Comparison of ENCODE assay signal across 24 cellular contexts in the genomic region with DNA sequence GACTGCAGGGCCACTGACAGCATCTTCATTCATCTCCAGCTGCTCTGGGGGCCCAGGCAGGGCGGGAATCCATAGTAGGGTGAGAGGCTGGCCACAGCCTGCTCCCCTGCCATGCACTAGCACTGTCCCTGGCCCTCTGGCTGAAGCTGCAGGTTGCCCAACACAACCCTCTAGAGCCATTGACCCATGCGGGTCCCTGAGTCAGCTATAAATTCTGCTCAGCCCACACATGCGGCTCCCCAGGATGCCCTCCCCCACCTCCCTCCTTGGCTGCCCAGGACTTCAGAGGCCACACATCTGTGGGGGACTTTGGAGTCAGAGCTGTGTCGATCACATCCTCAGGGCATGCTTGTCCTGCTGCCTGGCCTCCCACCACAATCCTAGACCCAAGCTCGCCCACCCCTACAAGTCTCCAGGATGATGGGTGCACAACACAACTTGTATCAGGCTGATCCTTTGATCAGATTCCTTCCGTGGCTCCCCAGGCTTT.
DNase-seq lines count a peak whose midpoint lies in the region; ATAC-seq, FAIRE-seq and TF ChIP-seq lines count a peak whose summit lies in the region.
"Had no signal": no experiment of that assay in that cellular context is flagged by ENCODE, and none has a peak within 500 bp of the region (broad histone marks: within the 10 kb centered on the region; RNA-seq: fewer than 3 reads in every experiment).

No MANE protein-coding gene starts in this region.

- peak; percentile 65 for FAIRE-seq in urothelium cell line (lab: Jason Lieb, UNC)
- FAIRE-seq: A549, GM12891, K562 had no signal

- H3K36me3 Mint-ChIP-seq in Calu3 (ENCODE audit: insufficient read depth, unreplicated experiment) = peaks cover 5% of the 10 kb centered on the region
- H3K36me3 Mint-ChIP-seq: CD8-positive, alpha-beta T cell had no signal

- no peaks in the 10 kb centered on the region for H3K9me3 Mint-ChIP-seq in stimulated activated naive CD8-positive, alpha-beta T cell treated with anti-CD3 and anti-CD28 coated beads, Interleukin-15, amount 100 ng/mL, for 72 hours
- no peaks in the 10 kb centered on the region for H3K9me3 Mint-ChIP-seq in Calu3 (ENCODE audit: low read depth, unreplicated experiment)
- H3K9me3 Mint-ChIP-seq: CD8-positive, alpha-beta T cell had no signal

- H2AK5ac ChIP-seq in trophoblast cell (ENCODE audit: low read length) = no peak overlapping the region

- no peak overlapping the region for H3K23ac ChIP-seq in trophoblast cell (ENCODE audit: low read length)

- no peaks in the 10 kb centered on the region for H3K36me3 ChIP-seq in trophoblast cell (ENCODE audit: control insufficient read depth in 1 of 2, insufficient read depth in 2 of 2, low read length in 2 of 2)
- H3K36me3 ChIP-seq: BE2C, HAP-1 had no signal

- CTCF ChIA-PET in Calu3 (lab: Charles Lee) = no interaction called here

- no peak overlapping the region for H2BK5ac ChIP-seq in trophoblast cell (ENCODE audit: low read depth, low read length, poor library complexity)

- H3K4ac ChIP-seq in trophoblast cell (ENCODE audit: low read depth, low read length) = no peak overlapping the region

- BruUV-seq in Calu3 (replicated peaks; lab: Mats Ljungman, UMichigan) = no TSS peak

- ATAC-seq in stimulated activated naive CD8-positive, alpha-beta T cell treated with anti-CD3 and anti-CD28 coated beads, Interleukin-15, amount 100 ng/mL, for 72 hours = peak; percentile 17
- ATAC-seq in stimulated activated naive CD8-positive, alpha-beta T cell treated with anti-CD3 and anti-CD28 coated beads, Interleukin-15, Interleukin-2, amounts not matched to agents 100 U/mL and 50 U/mL, for 24 hours = no peak
- ATAC-seq: A549; CD8-positive, alpha-beta T cell; K562 had no signal

- no peak overlapping the region for H3K4me3 ChIP-seq in trophoblast cell (ENCODE audit: low read depth, low read length)
- H3K4me3 ChIP-seq: A549, HAP-1, K562, PC-9 had no signal

- H3K9me3 ChIP-seq in trophoblast cell (ENCODE audit: insufficient read depth, low read depth, low read length) = peaks cover 2% of the 10 kb centered on the region
- H3K9me3 ChIP-seq: A549, BE2C, HAP-1 had no signal

- H3K79me2 ChIP-seq in trophoblast cell (ENCODE audit: control insufficient read depth, insufficient read depth, low read length, poor library complexity) = no peaks in the 10 kb centered on the region

- H3K27ac Mint-ChIP-seq in stimulated activated naive CD8-positive, alpha-beta T cell treated with anti-CD3 and anti-CD28 coated beads, Interleukin-15, amount 100 ng/mL, for 72 hours = peak overlapping the region in 1 of 2 donors; percentile 86
- no peak overlapping the region for H3K27ac Mint-ChIP-seq in Calu3 (ENCODE audit: unreplicated experiment)
- H3K27ac Mint-ChIP-seq: CD8-positive, alpha-beta T cell had no signal

- no CpG with 5 or more reads among the region's 6 CpGs for WGBS in trophoblast cell (ENCODE audit: extremely low coverage, insufficient coverage, insufficient read length)

- no peak overlapping the region for H3K27ac ChIP-seq in trophoblast cell (ENCODE audit: low read depth, low read length)
- H3K27ac ChIP-seq: A549, PC-9 had no signal

- no peak overlapping the region for H3K4me3 Mint-ChIP-seq in stimulated activated naive CD8-positive, alpha-beta T cell treated with anti-CD3 and anti-CD28 coated beads, Interleukin-15, amount 100 ng/mL, for 72 hours
- H3K4me3 Mint-ChIP-seq in Calu3 (ENCODE audit: low read depth, unreplicated experiment) = no peak overlapping the region
- H3K4me3 Mint-ChIP-seq: CD8-positive, alpha-beta T cell had no signal

- H4K8ac ChIP-seq in trophoblast cell (ENCODE audit: low read depth, low read length) = no peak overlapping the region

- no peaks in the 10 kb centered on the region for H3K27me3 ChIP-seq in trophoblast cell (ENCODE audit: insufficient read depth, low read length)
- H3K27me3 ChIP-seq: BE2C had no signal

- DNase-seq in stimulated activated naive CD8-positive, alpha-beta T cell treated with anti-CD3 and anti-CD28 coated beads, Interleukin-15, amount 100 ng/mL, for 72 hours = no peak
- no peak for DNase-seq in stimulated activated naive CD8-positive, alpha-beta T cell treated with anti-CD3 and anti-CD28 coated beads, Interleukin-15, Interleukin-2, amounts not matched to agents 100 U/mL and 50 U/mL, for 24 hours
- peak; percentile 42 for DNase-seq in islet precursor cell
- DNase-seq in posterior vena cava (ENCODE audit: low spot score) = peak; percentile 59
- DNase-seq in urothelium cell line (ENCODE audit: low spot score) = no peak
- DNase-seq in epidermal melanocyte (ENCODE audit: insufficient read length, low spot score) = no peak
- DNase-seq in Calu3 = no peak
- no peak for DNase-seq in trophoblast cell
- DNase-seq: BE2C; CD8-positive, alpha-beta T cell; DMS153; MM.1S; NCI-H1092; NCI-H146; NCI-H2029; NCI-H2227 treated with DMSO at 0.1 percent for 48 hours; NCI-H510A; PC-9; RPMI8226; SHP77 treated with DMSO at 0.1 percent for 48 hours had no signal

- no peak overlapping the region for H3K18ac ChIP-seq in trophoblast cell (ENCODE audit: low read length)

- H3K27me3 Mint-ChIP-seq in stimulated activated naive CD8-positive, alpha-beta T cell treated with anti-CD3 and anti-CD28 coated beads, Interleukin-15, amount 100 ng/mL, for 72 hours = no peaks in the 10 kb centered on the region
- peaks cover 12% of the 10 kb centered on the region for H3K27me3 Mint-ChIP-seq in Calu3 (ENCODE audit: unreplicated experiment)

- intact Hi-C loops in posterior vena cava (cut with DNase I) = no loop called here
- intact Hi-C loops in Calu3 (cut with micrococcal nuclease; ENCODE audit: unreplicated experiment) = no loop called here

- no peaks in the 10 kb centered on the region for H3K4me1 ChIP-seq in trophoblast cell (ENCODE audit: control insufficient read depth in 1 of 2, insufficient read depth in 2 of 2, low read length in 2 of 2)
- H3K4me1 ChIP-seq: A549, BE2C, HAP-1 had no signal

- H3K14ac ChIP-seq in trophoblast cell (ENCODE audit: low read length) = no peak overlapping the region

- H3K9ac ChIP-seq in trophoblast cell (ENCODE audit: low read length) = no peak overlapping the region

- TF ChIP-seq CTCF in Calu3 (IDR thresholded peaks at IDR 0.05; ENCODE audit: unreplicated experiment) = no peak

- H4K91ac ChIP-seq in trophoblast cell (ENCODE audit: low read depth, low read length) = no peak overlapping the region

- H2AFZ ChIP-seq in trophoblast cell (ENCODE audit: insufficient read depth, low read length, poor library complexity) = no peak overlapping the region
- H2AFZ ChIP-seq: PC-9 had no signal

- no peak overlapping the region for H2BK120ac ChIP-seq in trophoblast cell (ENCODE audit: insufficient read depth, low read length, poor library complexity)

- no peaks in the 10 kb centered on the region for H3K79me1 ChIP-seq in trophoblast cell (ENCODE audit: low read length)

- H2BK12ac ChIP-seq in trophoblast cell (ENCODE audit: low read length) = no peak overlapping the region

- H4K12ac ChIP-seq in trophoblast cell (ENCODE audit: low read depth, low read length) = no peak overlapping the region

- no peaks in the 10 kb centered on the region for H3K4me1 Mint-ChIP-seq in stimulated activated naive CD8-positive, alpha-beta T cell treated with anti-CD3 and anti-CD28 coated beads, Interleukin-15, amount 100 ng/mL, for 72 hours
- peaks cover 20% of the 10 kb centered on the region for H3K4me1 Mint-ChIP-seq in Calu3 (ENCODE audit: low read depth, unreplicated experiment)

- H3K4me2 ChIP-seq in trophoblast cell (ENCODE audit: low read length) = no peak overlapping the region
- H3K4me2 ChIP-seq: A549, PC-9 had no signal

Comparison
In these comparisons a context has a peak if more than half of its experiments do, and no peak if none do; other contexts are left out.
1. DNase-seq: peak in islet precursor cell (single experiment) and posterior vena cava (single experiment); none in stimulated activated naive CD8-positive, alpha-beta T cell treated with anti-CD3 and anti-CD28 coated beads, Interleukin-15, amount 100 ng/mL, for 72 hours (0 of 2), stimulated activated naive CD8-positive, alpha-beta T cell treated with anti-CD3 and anti-CD28 coated beads, Interleukin-15, Interleukin-2, amounts not matched to agents 100 U/mL and 50 U/mL, for 24 hours (single experiment), urothelium cell line (single experiment), epidermal melanocyte (single experiment), Calu3 (single experiment) and trophoblast cell (0 of 2).